In the genomic region with DNA sequence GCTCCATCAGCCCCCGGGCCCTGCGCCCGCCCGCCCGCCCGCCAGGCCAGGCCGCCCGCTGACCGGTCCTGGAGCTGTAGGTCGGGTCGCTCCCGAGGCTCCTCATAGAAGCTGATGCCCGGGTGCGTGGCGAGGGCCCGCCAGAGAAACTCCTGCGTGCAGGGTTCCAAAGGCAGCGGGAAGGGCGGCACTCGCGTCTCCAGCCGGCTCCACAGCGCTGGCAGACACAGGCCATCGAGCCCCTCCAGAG, we compare ENCODE assay signal across 8 cellular contexts. TPM values are rescaled to one million over a fixed set of nuclear protein-coding genes. Genes with fewer than 3 reads are reported as not detected.
A peak's percentile ranks its signal among the peaks of the same experiment; 100 is the strongest.
DNase-seq lines count a peak whose midpoint lies in the region; ATAC-seq and TF ChIP-seq lines count a peak whose summit lies in the region.

No MANE protein-coding gene starts in this region.

- H4K20me1 ChIP-seq in KMS-11 (ENCODE audit: insufficient read depth), result no peaks in the 10 kb centered on the region
- H4K20me1 ChIP-seq in neural cell (ENCODE audit: insufficient read depth), result no peaks in the 10 kb centered on the region

- no peaks in the 10 kb centered on the region for H3F3A ChIP-seq in neural cell (ENCODE audit: insufficient read depth, low read length, poor library complexity, severe bottlenecking)

- TF ChIP-seq EP300 in neural cell (conservative IDR thresholded peaks at IDR 0.05; ENCODE audit: poor library complexity, severe bottlenecking), result no peak

- peak; percentile 32 for ATAC-seq in GM21447 (IDR thresholded peaks at IDR 0.05; ENCODE audit: unreplicated experiment)

- H3K9ac ChIP-seq in KMS-11, result peak overlapping the region; percentile 73; the same call in 1 of the 2 replicates
- peak overlapping the region; percentile 89 for H3K9ac ChIP-seq in endocrine pancreas (ENCODE audit: control insufficient read depth, insufficient read depth, low read length)
- peak overlapping the region; percentile 81 for H3K9ac ChIP-seq in neural cell (ENCODE audit: low read length)

- peaks cover 37% of the 10 kb centered on the region for H3K79me2 ChIP-seq in KMS-11 (ENCODE audit: insufficient read depth, low read depth)
- H3K79me2 ChIP-seq in neural cell (replicated peaks; ENCODE audit: insufficient read depth, low read length), result peaks cover 31% of the 10 kb centered on the region

- no peak overlapping the region for H3K4me2 ChIP-seq in KMS-11
- H3K4me2 ChIP-seq in neural cell (ENCODE audit: low read length), result no peak overlapping the region

- POLR2A ChIA-PET in AG04450 (lab: Yijun Ruan, JAX), result interaction anchor here (0.6 to 1.4 kb wide), 5 partner anchors 9 to 76 kb away, joined by 3 to 4 read pairs (median 3); no protein-coding TSS in a partner anchor

- DNase-seq in AG04450 (ENCODE audit: low read depth, low spot score), result no peak
- no peak for DNase-seq in effector CD4-positive, alpha-beta T cell
- no peak for DNase-seq in amniotic stem cell (lab: John Stamatoyannopoulos, UW)
- no peak for DNase-seq in 8988T

- CTCF ChIA-PET in AG04450 (lab: Charles Lee), result interaction anchor here (0.6 to 1.4 kb wide), 3 partner anchors 90 to 521 kb away, joined by 3 to 7 read pairs (median 4); no protein-coding TSS in a partner anchor

- no peak for TF ChIP-seq RAD21 in neural cell (conservative IDR thresholded peaks at IDR 0.05)

- TF ChIP-seq CTCF in AG04450 (IDR thresholded peaks at IDR 0.05; ENCODE audit: low read depth, low read length), result no peak
- TF ChIP-seq CTCF in KMS-11 (conservative IDR thresholded peaks at IDR 0.05; ENCODE audit: low read depth, low read length), result no peak
- TF ChIP-seq CTCF in neural cell (IDR thresholded peaks at IDR 0.05; ENCODE audit: poor library complexity, severe bottlenecking), result no peak

- H3K27me3 ChIP-seq in AG04450 (ENCODE audit: control insufficient read depth, insufficient read depth, low read length), result no peaks in the 10 kb centered on the region
- H3K27me3 ChIP-seq in KMS-11 (ENCODE audit: insufficient read depth, low read depth), result no peaks in the 10 kb centered on the region
- no peaks in the 10 kb centered on the region for H3K27me3 ChIP-seq in endocrine pancreas (ENCODE audit: control insufficient read depth, insufficient read depth, low read length)
- no peaks in the 10 kb centered on the region for H3K27me3 ChIP-seq in neural cell (ENCODE audit: insufficient read depth, low read depth, low read length)

- H3K36me3 ChIP-seq in KMS-11 (ENCODE audit: insufficient read depth) (no peaks in the 10 kb centered on the region), endocrine pancreas (ENCODE audit: control insufficient read depth, insufficient read depth, low read length) (peaks cover under 1% of the 10 kb centered on the region), neural cell (ENCODE audit: insufficient read depth, low read length) (no peaks in the 10 kb centered on the region)

- H3K9me3 ChIP-seq in AG04450 (ENCODE audit: control insufficient read depth, insufficient read depth, low read length) (no peaks in the 10 kb centered on the region; the same call in 1 of the 2 replicates), endocrine pancreas (ENCODE audit: control insufficient read depth, low read length) (no peaks in the 10 kb centered on the region), neural cell (ENCODE audit: low read length) (no peaks in the 10 kb centered on the region)

- peak overlapping the region; percentile 25 for H3K27ac ChIP-seq in AG04450 (ENCODE audit: low read depth, low read length)
- H3K27ac ChIP-seq in KMS-11, result no peak overlapping the region
- H3K27ac ChIP-seq in neural cell (ENCODE audit: low read length), result peak overlapping the region; percentile 75

- H3K4me1 ChIP-seq in KMS-11 (ENCODE audit: low read depth, poor library complexity, severe bottlenecking) (peaks cover 34% of the 10 kb centered on the region), endocrine pancreas (ENCODE audit: control insufficient read depth, insufficient read depth, low read length) (no peaks in the 10 kb centered on the region)

- H2AFZ ChIP-seq in KMS-11 (ENCODE audit: low read depth), result peak overlapping the region; percentile 71; the same call in 1 of the 2 replicates
- H2AFZ ChIP-seq in neural cell (ENCODE audit: low read depth, low read length), result peak overlapping the region; percentile 73

- no peaks in the 10 kb centered on the region for H3K9me2 ChIP-seq in neural cell (ENCODE audit: insufficient read depth, low read length)

- peak overlapping the region; percentile 94 for H3K4me3 ChIP-seq in AG04450 (ENCODE audit: low read depth, low read length)
- no peak overlapping the region for H3K4me3 ChIP-seq in KMS-11 (IDR thresholded peaks at IDR 0.05; ENCODE audit: insufficient read depth, low read depth, low read length)
- H3K4me3 ChIP-seq in endocrine pancreas (ENCODE audit: control insufficient read depth, insufficient read depth, low read length), result no peak overlapping the region
- H3K4me3 ChIP-seq in neural cell (ENCODE audit: low read length), result peak overlapping the region; percentile 92

TF ChIP-seq in neural cell, 6 proteins besides CTCF, POLR2A, EP300 and RAD21:
- TF ChIP-seq TAF1 (IDR thresholded peaks at IDR 0.05; ENCODE audit: low read depth), result no peak
- TF ChIP-seq MXI1 (conservative IDR thresholded peaks at IDR 0.05; ENCODE audit: poor library complexity, severe bottlenecking), result no peak
- TF ChIP-seq REST (IDR thresholded peaks at IDR 0.05; ENCODE audit: borderline replicate concordance), result peak; percentile 71
- TF ChIP-seq EZH2 (IDR thresholded peaks at IDR 0.05; ENCODE audit: borderline replicate concordance, insufficient read depth, low read length, poor library complexity, severe bottlenecking), result no peak

RNA-seq across cellular contexts. Expression of gene GTF3C1, which starts 0.2 kb away (rescaled TPM):
- polyA plus RNA-seq in AG04450 (2011; rRNA removed) (40.2 and 44.6 TPM in 2 replicates), neural cell (44.4 and 54.0 TPM in 2 replicates)
- 91.1 and 115 TPM in 2 replicates for polyA minus RNA-seq in AG04450 (2011; rRNA and poly(A)+ RNA removed)
- polyA minus RNA-seq in neural cell, result 112 and 117 TPM in 2 replicates

RNA-seq across cellular contexts. Expression of gene KATNIP, which starts 0.4 kb away (rescaled TPM):
- 21.2 and 23.3 TPM in 2 replicates for polyA plus RNA-seq in AG04450 (2011; rRNA removed)
- 33.9 and 36.1 TPM in 2 replicates for polyA minus RNA-seq in AG04450 (2011; rRNA and poly(A)+ RNA removed)
- polyA plus RNA-seq in neural cell, result 4.8 and 6.4 TPM in 2 replicates
- polyA minus RNA-seq in neural cell, result 19.7 and 22.9 TPM in 2 replicates

Comparison
In these comparisons a context has a peak if more than half of its experiments do, and no peak if none do; other contexts are left out.
1. H3K4me3 ChIP-seq: peak in AG04450 (single experiment) and neural cell (single experiment); none in KMS-11 (single experiment) and endocrine pancreas (single experiment).
2. Peak in every context shown above with its lines, with median percentiles within 50 percentile points of each other: H3K9ac ChIP-seq.